Comparison of ENCODE assay signal across 1 cellular context in genomic region chrX:16843208-16843909, GRCh38.
TF ChIP-seq lines count a peak whose summit lies in the region.

No MANE protein-coding gene starts in this region.

TF ChIP-seq in K562, 482 proteins besides CTCF, POLR2A, EP300 and RAD21:
- no peak for TF ChIP-seq RHOXF2B (CRISPR knock-in tag; conservative IDR thresholded peaks at IDR 0.05)
- TF ChIP-seq FOSL1 (tag; conservative IDR thresholded peaks at IDR 0.05) = peak; percentile 37
- TF ChIP-seq POLR2AphosphoS5 (IDR thresholded peaks at IDR 0.05; ENCODE audit: control insufficient read depth, insufficient read depth, low read depth, low read length) = peak; percentile 41; the same call in 1 of the 2 replicates
- TF ChIP-seq ZNF511 (CRISPR knock-in tag; IDR thresholded peaks at IDR 0.05) = no peak
